1 cellular context compared by ENCODE assay signal in genomic region chr13:50893211-50893852, GRCh38.
A peak's percentile ranks its signal among the peaks of the same experiment; 100 is the strongest.
TF ChIP-seq lines count a peak whose summit lies in the region.

No MANE protein-coding gene starts in this region.

TF ChIP-seq in SK-N-SH, 30 proteins besides CTCF, POLR2A, EP300 and RAD21 (continued from another document):
- peak; percentile 77; the same call in 1 of the 2 replicates for TF ChIP-seq RCOR1 (IDR thresholded peaks at IDR 0.05; ENCODE audit: low read length)
- peak; percentile 29; the same call in 1 of the 2 replicates for TF ChIP-seq RFX5 (IDR thresholded peaks at IDR 0.05; ENCODE audit: low read length)
- TF ChIP-seq CHD2 (IDR thresholded peaks at IDR 0.05; ENCODE audit: low read length, partially characterized antibody): peak; percentile 77
- TF ChIP-seq FOSL2 (IDR thresholded peaks at IDR 0.05; ENCODE audit: borderline replicate concordance, low read depth): peak; percentile 36; the same call in 1 of the 2 replicates
